20 cellular contexts compared by ENCODE assay signal in the genomic region with DNA sequence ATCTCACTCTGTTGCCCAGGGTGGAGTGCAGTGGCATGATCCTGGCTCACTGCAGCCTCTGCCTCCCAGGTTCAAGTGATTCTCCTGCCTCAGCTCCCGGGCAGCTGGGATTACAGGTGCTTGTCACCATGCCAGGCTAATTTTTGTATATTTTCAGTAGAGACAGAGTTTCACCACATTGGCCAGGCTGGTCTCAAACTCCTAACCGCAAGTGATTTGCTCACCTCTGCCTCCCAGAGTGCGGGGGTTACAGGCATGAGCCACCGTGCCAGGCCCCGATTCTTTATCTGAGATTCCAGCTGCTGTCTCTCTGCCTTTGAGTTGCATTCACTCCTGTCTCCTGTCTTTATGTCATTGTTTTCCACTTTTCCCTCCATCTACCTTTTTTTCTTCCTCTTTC.
"Had no signal": no experiment of that assay in that cellular context is flagged by ENCODE, and none has a peak within 500 bp of the region (broad histone marks: within the 10 kb centered on the region; RNA-seq: fewer than 3 reads in every experiment).

No MANE protein-coding gene starts in this region.

- H3K27ac ChIP-seq: epithelial cell of prostate, esophagus muscularis mucosa, gastrocnemius medialis, heart right ventricle, psoas muscle, right lobe of liver, suprapubic skin, thyroid gland had no signal

- H3K4me3 ChIP-seq: esophagus muscularis mucosa, gastrocnemius medialis, heart right ventricle, psoas muscle, right lobe of liver, suprapubic skin, thyroid gland had no signal

- H3K4me3 Mint-ChIP-seq: dendritic cell treated with granulocyte-macrophage colony-stimulating factor and Interleukin-4, amounts not matched to agents 40 ng/mL and 50 ng/mL, for 4 days; effector memory CD8-positive, alpha-beta T cell; memory B cell; mesothelial cell of epicardium; natural killer cell treated with Interleukin-12 subunit alpha and Interleukin-12 subunit beta and Interleukin-15 and Interleukin-18, amount 100 ng/mL, for 72 hours; stimulated activated effector memory CD8-positive, alpha-beta T cell treated with anti-CD3 and anti-CD28 coated beads, Interleukin-12 subunit alpha, Interleukin-12 subunit beta, amount 100 ng/mL, for 72 hours; type B pancreatic cell had no signal

- H3K27ac Mint-ChIP-seq: dendritic cell treated with granulocyte-macrophage colony-stimulating factor and Interleukin-4, amounts not matched to agents 40 ng/mL and 50 ng/mL, for 4 days; effector memory CD8-positive, alpha-beta T cell; memory B cell; mesothelial cell of epicardium; stimulated activated effector memory CD8-positive, alpha-beta T cell treated with anti-CD3 and anti-CD28 coated beads, Interleukin-12 subunit alpha, Interleukin-12 subunit beta, amount 100 ng/mL, for 72 hours; type B pancreatic cell had no signal

- H3K4me1 Mint-ChIP-seq: memory B cell; mesothelial cell of epicardium; stimulated activated effector memory CD8-positive, alpha-beta T cell treated with anti-CD3 and anti-CD28 coated beads, Interleukin-12 subunit alpha, Interleukin-12 subunit beta, amount 100 ng/mL, for 72 hours had no signal

- H3K9me3 ChIP-seq: esophagus muscularis mucosa, gastrocnemius medialis, heart right ventricle, psoas muscle, right lobe of liver, suprapubic skin, thyroid gland had no signal

- H3K4me1 ChIP-seq: esophagus muscularis mucosa, gastrocnemius medialis, psoas muscle, right lobe of liver, suprapubic skin, thyroid gland had no signal

- H3K27me3 Mint-ChIP-seq: dendritic cell treated with granulocyte-macrophage colony-stimulating factor and Interleukin-4, amounts not matched to agents 40 ng/mL and 50 ng/mL, for 4 days; type B pancreatic cell had no signal

- H3K36me3 ChIP-seq: esophagus muscularis mucosa, gastrocnemius medialis, heart right ventricle, right lobe of liver, suprapubic skin, thyroid gland had no signal

- H3K9me3 Mint-ChIP-seq: dendritic cell treated with granulocyte-macrophage colony-stimulating factor and Interleukin-4, amounts not matched to agents 40 ng/mL and 50 ng/mL, for 4 days; effector memory CD8-positive, alpha-beta T cell; memory B cell; mesothelial cell of epicardium; natural killer cell treated with Interleukin-12 subunit alpha and Interleukin-12 subunit beta and Interleukin-15 and Interleukin-18, amount 100 ng/mL, for 72 hours; stimulated activated effector memory CD8-positive, alpha-beta T cell treated with anti-CD3 and anti-CD28 coated beads, Interleukin-12 subunit alpha, Interleukin-12 subunit beta, amount 100 ng/mL, for 72 hours; type B pancreatic cell had no signal

- DNase-seq: effector memory CD8-positive, alpha-beta T cell; gastrocnemius medialis; heart right ventricle; hypothalamus; psoas muscle; retina; right lobe of liver; stimulated activated CD4-positive, alpha-beta T cell treated with anti-CD3 and anti-CD28 coated beads, Interleukin-4, amount 100 ng/mL, for 1 hour; stimulated activated CD8-positive, alpha-beta memory T cell treated with anti-CD3 and anti-CD28 coated beads, Interleukin-4, amount 100 ng/mL, for 48 hours; stimulated activated naive CD8-positive, alpha-beta T cell treated with anti-CD3 and anti-CD28 coated beads, Interleukin-15, Interleukin-2, amounts not matched to agents 100 U/mL and 50 U/mL, for 24 hours; thyroid gland had no signal

- H3K36me3 Mint-ChIP-seq: memory B cell; mesothelial cell of epicardium; natural killer cell treated with Interleukin-12 subunit alpha and Interleukin-12 subunit beta and Interleukin-15 and Interleukin-18, amount 100 ng/mL, for 72 hours; stimulated activated effector memory CD8-positive, alpha-beta T cell treated with anti-CD3 and anti-CD28 coated beads, Interleukin-12 subunit alpha, Interleukin-12 subunit beta, amount 100 ng/mL, for 72 hours; type B pancreatic cell had no signal

- H3K27me3 ChIP-seq: esophagus muscularis mucosa, gastrocnemius medialis, heart right ventricle, right lobe of liver, suprapubic skin, thyroid gland had no signal
